11 cellular contexts compared by ENCODE assay signal in genomic region chr14:65749287-65749686, GRCh38.
"Had no signal": no experiment of that assay in that cellular context is flagged by ENCODE, and none has a peak within 500 bp of the region (broad histone marks: within the 10 kb centered on the region; RNA-seq: fewer than 3 reads in every experiment).

No MANE protein-coding gene starts in this region.

- H3K27ac ChIP-seq: GM23248, HL-60 had no signal

- H3K4me3 Mint-ChIP-seq: HFFc6 had no signal

- H3K36me3 ChIP-seq: HAP-1 had no signal

- H3K27ac Mint-ChIP-seq: HFFc6 had no signal

- ATAC-seq: HCT116, K562 had no signal

- H3K4me1 ChIP-seq: HAP-1 had no signal

- DNase-seq: GM23248, GOT3, H7, HFFc6, IMR-90, Kasumi-1, KG1 had no signal

- H3K9me3 ChIP-seq: HAP-1 had no signal

- H3K9me3 Mint-ChIP-seq: HFFc6 had no signal

- H3K4me3 ChIP-seq: GM23248, HAP-1, K562 had no signal
